1 cellular context compared by ENCODE assay signal in genomic region chr1:151835596-151835995, GRCh38.
TF ChIP-seq lines count a peak whose summit lies in the region.

No MANE protein-coding gene starts in this region.

TF ChIP-seq in SK-N-SH treated with all-trans-retinoic acid at 6 μM for 48 hours, 23 proteins besides CTCF, POLR2A, EP300 and RAD21 (continued from another document):
- TF ChIP-seq TSHZ2 (CRISPR knock-in tag; IDR thresholded peaks at IDR 0.05) = no peak
- TF ChIP-seq ESRRG (CRISPR knock-in tag; IDR thresholded peaks at IDR 0.05) = no peak
- no peak for TF ChIP-seq ZC3H10 (CRISPR knock-in tag; IDR thresholded peaks at IDR 0.05)
